ENCODE assay signal across 10 cellular contexts in the genomic region with DNA sequence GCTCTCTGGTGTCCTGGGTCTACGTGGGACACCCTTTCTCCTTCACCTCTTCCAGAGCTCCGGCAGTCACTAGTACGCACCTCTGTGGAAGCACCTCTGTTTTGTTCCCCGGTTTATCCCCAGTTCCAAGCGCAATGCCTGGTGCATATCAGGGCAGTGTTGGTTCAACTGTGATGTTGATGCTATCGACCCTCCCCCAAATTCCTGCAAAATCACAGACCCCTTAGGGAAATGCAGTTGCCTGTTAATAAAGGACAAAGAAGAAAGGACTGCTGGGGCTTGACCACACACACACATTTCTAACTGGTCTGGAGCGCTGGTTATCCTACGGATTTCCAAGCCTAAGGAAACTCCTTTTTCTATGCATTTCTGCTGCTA. TPM values are rescaled to one million over a fixed set of nuclear protein-coding genes. Genes with fewer than 3 reads are reported as not detected.
A peak's percentile ranks its signal among the peaks of the same experiment; 100 is the strongest.
DNase-seq lines count a peak whose midpoint lies in the region; ATAC-seq lines count a peak whose summit lies in the region.
"Had no signal": no experiment of that assay in that cellular context is flagged by ENCODE, and none has a peak within 500 bp of the region (broad histone marks: within the 10 kb centered on the region; RNA-seq: fewer than 3 reads in every experiment).

No MANE protein-coding gene starts in this region.

- ATAC-seq in stimulated activated memory B cell treated with anti-CD40 and anti-IgM and Interleukin-4, amounts not matched to agents 10 μg/mL and 1 μg/mL and 100 μg/mL, for 72 hours = no peak
- ATAC-seq in HG03354 (IDR thresholded peaks at IDR 0.05; ENCODE audit: poor library complexity, severe bottlenecking, unreplicated experiment) = no peak

- peak overlapping the region; percentile 38 for H3K4me3 Mint-ChIP-seq in activated CD4-positive, alpha-beta T cell treated with anti-CD3 and anti-CD28 coated beads, Interleukin-2, amount 10 ng/mL, durations not matched to agents 7 days and 5 days
- H3K4me3 Mint-ChIP-seq in activated T-helper 2 cell treated with anti-CD3 and anti-CD28 coated beads, Interferon-gamma antibody, Interleukin-2, Interleukin-4, amounts not matched to agents 10 μg/mL and 5 μg/mL and 100 μg/mL, durations not matched to agents 14 hours and 24 hours and 36 hours (ENCODE audit: low read depth) = peak overlapping the region; percentile 9
- peak overlapping the region; percentile 74 for H3K4me3 Mint-ChIP-seq in stimulated activated memory B cell treated with anti-CD40 and anti-IgM and Interleukin-4, amounts not matched to agents 10 μg/mL and 1 μg/mL and 100 μg/mL, for 72 hours

- DNase-seq in activated CD4-positive, alpha-beta T cell treated with anti-CD3 and anti-CD28 coated beads, Interleukin-2, amount 10 ng/mL, durations not matched to agents 7 days and 5 days = no peak
- no peak for DNase-seq in activated CD4-positive, alpha-beta T cell treated with anti-CD3 and anti-CD28 coated beads, Interleukin-2, amount 50 U/mL, for 4 hours
- no peak for DNase-seq in activated T-helper 2 cell treated with anti-CD3 and anti-CD28 coated beads, Interferon-gamma antibody, Interleukin-2, Interleukin-4, amounts not matched to agents 10 μg/mL and 5 μg/mL and 100 μg/mL, durations not matched to agents 14 hours and 24 hours and 36 hours (ENCODE audit: low spot score)
- DNase-seq in activated gamma-delta T cell (lab: John Stamatoyannopoulos, UW) (no peak), NCI-H748 treated with DMSO at 0.1 percent for 48 hours (lab: John Stamatoyannopoulos, UW) (no peak)
- DNase-seq: Karpas-422 had no signal

- H3K9me3 Mint-ChIP-seq in activated CD4-positive, alpha-beta T cell treated with anti-CD3 and anti-CD28 coated beads, Interleukin-2, amount 10 ng/mL, durations not matched to agents 7 days and 5 days = no peaks in the 10 kb centered on the region
- no peaks in the 10 kb centered on the region for H3K9me3 Mint-ChIP-seq in activated T-helper 2 cell treated with anti-CD3 and anti-CD28 coated beads, Interferon-gamma antibody, Interleukin-2, Interleukin-4, amounts not matched to agents 10 μg/mL and 5 μg/mL and 100 μg/mL, durations not matched to agents 14 hours and 24 hours and 36 hours
- no peaks in the 10 kb centered on the region for H3K9me3 Mint-ChIP-seq in stimulated activated memory B cell treated with anti-CD40 and anti-IgM and Interleukin-4, amounts not matched to agents 10 μg/mL and 1 μg/mL and 100 μg/mL, for 72 hours

- CTCF ChIA-PET in activated CD4-positive, alpha-beta T cell treated with anti-CD3 and anti-CD28 coated beads, Interleukin-2, amount 10 ng/mL, durations not matched to agents 7 days and 5 days (lab: Charles Lee) = interaction anchor here (0.6 to 1.5 kb wide), 2 partner anchors 209 to 215 kb away, joined by 3 to 4 read pairs; no protein-coding TSS in a partner anchor

- H3K27ac ChIP-seq in iPS-18a (ENCODE audit: low read length) = no peak overlapping the region
- H3K27ac ChIP-seq: BLaER1 had no signal

- H3K9me3 ChIP-seq in iPS-18a (ENCODE audit: control insufficient read depth, low read depth, low read length) = no peaks in the 10 kb centered on the region

- peak overlapping the region; percentile 41 for H3K9ac ChIP-seq in iPS-18a (ENCODE audit: low read length)
- H3K9ac ChIP-seq: BLaER1 had no signal

- no peaks in the 10 kb centered on the region for H3K36me3 Mint-ChIP-seq in activated CD4-positive, alpha-beta T cell treated with anti-CD3 and anti-CD28 coated beads, Interleukin-2, amount 10 ng/mL, durations not matched to agents 7 days and 5 days (ENCODE audit: low read depth)
- H3K36me3 Mint-ChIP-seq in activated T-helper 2 cell treated with anti-CD3 and anti-CD28 coated beads, Interferon-gamma antibody, Interleukin-2, Interleukin-4, amounts not matched to agents 10 μg/mL and 5 μg/mL and 100 μg/mL, durations not matched to agents 14 hours and 24 hours and 36 hours (ENCODE audit: low read depth) = no peaks in the 10 kb centered on the region
- H3K36me3 Mint-ChIP-seq in stimulated activated memory B cell treated with anti-CD40 and anti-IgM and Interleukin-4, amounts not matched to agents 10 μg/mL and 1 μg/mL and 100 μg/mL, for 72 hours = no peaks in the 10 kb centered on the region

- no peaks in the 10 kb centered on the region for H3K36me3 ChIP-seq in iPS-18a (ENCODE audit: control insufficient read depth, low read depth, low read length)
- H3K36me3 ChIP-seq: BLaER1 had no signal

- peak overlapping the region; percentile 79 for H3K4me3 ChIP-seq in iPS-18a (ENCODE audit: low read length)
- H3K4me3 ChIP-seq: BLaER1 had no signal

- H3K27me3 Mint-ChIP-seq in activated CD4-positive, alpha-beta T cell treated with anti-CD3 and anti-CD28 coated beads, Interleukin-2, amount 10 ng/mL, durations not matched to agents 7 days and 5 days = peaks cover 72% of the 10 kb centered on the region
- H3K27me3 Mint-ChIP-seq in activated T-helper 2 cell treated with anti-CD3 and anti-CD28 coated beads, Interferon-gamma antibody, Interleukin-2, Interleukin-4, amounts not matched to agents 10 μg/mL and 5 μg/mL and 100 μg/mL, durations not matched to agents 14 hours and 24 hours and 36 hours (ENCODE audit: low read depth) = peaks cover 55% of the 10 kb centered on the region
- H3K27me3 Mint-ChIP-seq in stimulated activated memory B cell treated with anti-CD40 and anti-IgM and Interleukin-4, amounts not matched to agents 10 μg/mL and 1 μg/mL and 100 μg/mL, for 72 hours = peaks cover 58% of the 10 kb centered on the region

- no peak overlapping the region for H3K27ac Mint-ChIP-seq in activated CD4-positive, alpha-beta T cell treated with anti-CD3 and anti-CD28 coated beads, Interleukin-2, amount 10 ng/mL, durations not matched to agents 7 days and 5 days
- no peak overlapping the region for H3K27ac Mint-ChIP-seq in activated T-helper 2 cell treated with anti-CD3 and anti-CD28 coated beads, Interferon-gamma antibody, Interleukin-2, Interleukin-4, amounts not matched to agents 10 μg/mL and 5 μg/mL and 100 μg/mL, durations not matched to agents 14 hours and 24 hours and 36 hours
- H3K27ac Mint-ChIP-seq in stimulated activated memory B cell treated with anti-CD40 and anti-IgM and Interleukin-4, amounts not matched to agents 10 μg/mL and 1 μg/mL and 100 μg/mL, for 72 hours = no peak overlapping the region

- H3K4me1 ChIP-seq in iPS-18a (ENCODE audit: control insufficient read depth, low read depth, low read length) = peaks cover 41% of the 10 kb centered on the region
- H3K4me1 ChIP-seq: BLaER1 had no signal

- intact Hi-C loops in activated T-helper 2 cell treated with anti-CD3 and anti-CD28 coated beads, Interferon-gamma antibody, Interleukin-2, Interleukin-4, amounts not matched to agents 10 μg/mL and 5 μg/mL and 100 μg/mL, durations not matched to agents 14 hours and 24 hours and 36 hours (cut with micrococcal nuclease) = loop anchor here (10.0 kb wide), 1 partner anchor 182 kb away; no protein-coding TSS in a partner anchor

- POLR2A ChIA-PET in activated CD4-positive, alpha-beta T cell treated with anti-CD3 and anti-CD28 coated beads, Interleukin-2, amount 10 ng/mL, durations not matched to agents 7 days and 5 days (lab: Charles Lee) = no interaction called here

- peaks cover 36% of the 10 kb centered on the region for H3K27me3 ChIP-seq in iPS-18a (ENCODE audit: control insufficient read depth, insufficient read depth, low read length)

- peaks cover 12% of the 10 kb centered on the region for H3K4me1 Mint-ChIP-seq in activated CD4-positive, alpha-beta T cell treated with anti-CD3 and anti-CD28 coated beads, Interleukin-2, amount 10 ng/mL, durations not matched to agents 7 days and 5 days
- peaks cover 12% of the 10 kb centered on the region for H3K4me1 Mint-ChIP-seq in activated T-helper 2 cell treated with anti-CD3 and anti-CD28 coated beads, Interferon-gamma antibody, Interleukin-2, Interleukin-4, amounts not matched to agents 10 μg/mL and 5 μg/mL and 100 μg/mL, durations not matched to agents 14 hours and 24 hours and 36 hours (ENCODE audit: low read depth)
- H3K4me1 Mint-ChIP-seq in stimulated activated memory B cell treated with anti-CD40 and anti-IgM and Interleukin-4, amounts not matched to agents 10 μg/mL and 1 μg/mL and 100 μg/mL, for 72 hours = peaks cover 21% of the 10 kb centered on the region

RNA-seq across cellular contexts. Expression of gene NMU, which starts 0.5 kb away (rescaled TPM):
- total RNA-seq in activated CD4-positive, alpha-beta T cell treated with anti-CD3 and anti-CD28 coated beads, Interleukin-2, amount 10 ng/mL, durations not matched to agents 7 days and 5 days = under 1 TPM; 0.67 to 0.87 TPM
- 0.25 TPM in 1 of 2 replicates, not detected in the other for total RNA-seq in activated T-helper 2 cell treated with anti-CD3 and anti-CD28 coated beads, Interferon-gamma antibody, Interleukin-2, Interleukin-4, amounts not matched to agents 10 μg/mL and 5 μg/mL and 100 μg/mL, durations not matched to agents 14 hours and 24 hours and 36 hours

RNA-seq across cellular contexts. Expression of gene PDCL2, which starts 44.6 kb away (rescaled TPM):
- total RNA-seq in activated CD4-positive, alpha-beta T cell treated with anti-CD3 and anti-CD28 coated beads, Interleukin-2, amount 10 ng/mL, durations not matched to agents 7 days and 5 days = not detected
- total RNA-seq in activated T-helper 2 cell treated with anti-CD3 and anti-CD28 coated beads, Interferon-gamma antibody, Interleukin-2, Interleukin-4, amounts not matched to agents 10 μg/mL and 5 μg/mL and 100 μg/mL, durations not matched to agents 14 hours and 24 hours and 36 hours = not detected in 2 replicates

Comparison
In these comparisons a context has a peak if more than half of its experiments do, and no peak if none do; other contexts are left out.
1. H3K4me3 Mint-ChIP-seq: peak in every context shown above with its lines; median percentile 74 in stimulated activated memory B cell treated with anti-CD40 and anti-IgM and Interleukin-4, amounts not matched to agents 10 μg/mL and 1 μg/mL and 100 μg/mL, for 72 hours; 38 in activated CD4-positive, alpha-beta T cell treated with anti-CD3 and anti-CD28 coated beads, Interleukin-2, amount 10 ng/mL, durations not matched to agents 7 days and 5 days; 9 in activated T-helper 2 cell treated with anti-CD3 and anti-CD28 coated beads, Interferon-gamma antibody, Interleukin-2, Interleukin-4, amounts not matched to agents 10 μg/mL and 5 μg/mL and 100 μg/mL, durations not matched to agents 14 hours and 24 hours and 36 hours.